10 cellular contexts compared by ENCODE assay signal in the genomic region with DNA sequence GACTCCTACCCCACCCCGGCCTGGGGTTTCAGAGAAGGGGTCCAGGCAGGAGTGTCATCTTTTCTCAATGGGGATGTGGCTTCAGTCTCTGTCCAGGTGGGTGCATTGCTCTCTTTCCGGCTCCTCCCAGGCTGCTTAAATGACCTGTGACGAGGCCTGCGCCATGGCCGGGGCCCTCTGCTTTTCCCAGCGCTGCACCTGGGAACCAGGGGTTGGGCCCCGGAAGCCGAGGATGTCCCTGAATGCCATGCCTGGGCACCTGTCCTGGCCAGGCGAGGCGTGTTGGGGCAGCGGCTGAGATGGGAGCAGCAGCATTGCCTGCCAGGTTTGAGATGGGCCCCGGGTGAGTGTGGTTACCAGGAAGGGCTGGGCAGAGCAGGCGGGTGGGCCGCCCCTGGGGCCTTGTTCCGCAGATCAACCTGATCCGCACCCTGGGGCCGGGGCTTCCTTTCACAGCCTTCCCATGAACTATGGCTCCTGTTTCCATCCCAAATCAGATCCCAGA.
DNase-seq lines count a peak whose midpoint lies in the region; ATAC-seq and TF ChIP-seq lines count a peak whose summit lies in the region.
"Had no signal": no experiment of that assay in that cellular context is flagged by ENCODE, and none has a peak within 500 bp of the region (broad histone marks: within the 10 kb centered on the region; RNA-seq: fewer than 3 reads in every experiment).

No MANE protein-coding gene starts in this region.

- DNase-seq in LNCaP clone FGC (ENCODE audit: low read depth) (no peak), mesothelial cell of epicardium (ENCODE audit: low spot score in 2 of 2, unreplicated experiment in 2 of 2) (no peak), thyroid gland (peak; percentile 27 to 47), NCI-H1694 (lab: John Stamatoyannopoulos, UW) (no peak), NCI-H774 (lab: John Stamatoyannopoulos, UW) (no peak)
- DNase-seq: NCI-H2227 treated with DMSO at 0.1 percent for 48 hours, T-helper 9 cell had no signal

- H3K27ac ChIP-seq in duodenal mucosa (ENCODE audit: low read depth, low read length): peak overlapping the region; percentile 96
- H3K27ac ChIP-seq in thyroid gland: peak overlapping the region; percentile 90 to 97 (median 95)

- H3K4me3 Mint-ChIP-seq in mesothelial cell of epicardium: no peak overlapping the region

- intact Hi-C loops in thyroid gland (cut with DNase I): no loop called here

- no peaks in the 10 kb centered on the region for H3K36me3 ChIP-seq in duodenal mucosa (ENCODE audit: control insufficient read depth in 1 of 2, insufficient read depth in 2 of 2, low read length in 2 of 2)
- H3K36me3 ChIP-seq in thyroid gland: no peaks in the 10 kb centered on the region

- peaks cover 35 to 43% of the 10 kb centered on the region in 2 donors for H3K4me1 ChIP-seq in duodenal mucosa (ENCODE audit: control insufficient read depth in 1 of 2, insufficient read depth in 2 of 2, low read length in 2 of 2)
- peaks cover 38 to 51% of the 10 kb centered on the region in 2 donors for H3K4me1 ChIP-seq in thyroid gland

- no peaks in the 10 kb centered on the region for H3K36me3 Mint-ChIP-seq in mesothelial cell of epicardium

- peaks cover 44% of the 10 kb centered on the region for H3K4me1 Mint-ChIP-seq in mesothelial cell of epicardium

- peak overlapping the region; percentile 79 for H3K27ac Mint-ChIP-seq in mesothelial cell of epicardium

- no peaks in the 10 kb centered on the region for H3K27me3 Mint-ChIP-seq in mesothelial cell of epicardium (ENCODE audit: low read depth)

- TF ChIP-seq POLR2A in thyroid gland (IDR thresholded peaks at IDR 0.05): no peak

- ATAC-seq in GM21723 (IDR thresholded peaks at IDR 0.05; ENCODE audit: unreplicated experiment) (no peak), HG03280 (IDR thresholded peaks at IDR 0.05; ENCODE audit: unreplicated experiment) (no peak)

- H3K4me3 ChIP-seq in LNCaP clone FGC (ENCODE audit: low read depth, low read length): peak overlapping the region; percentile 56
- peak overlapping the region; percentile 21 to 54 for H3K4me3 ChIP-seq in duodenal mucosa (ENCODE audit: low read depth in 1 of 2, low read length in 2 of 2)
- H3K4me3 ChIP-seq in thyroid gland (replicated peaks in 1 of 3): no peak overlapping the region

- TF ChIP-seq CTCF in LNCaP clone FGC (IDR thresholded peaks at IDR 0.05; ENCODE audit: control insufficient read depth, extremely low read depth, insufficient read depth): no peak
- TF ChIP-seq CTCF in mesothelial cell of epicardium (IDR thresholded peaks at IDR 0.05; ENCODE audit: unreplicated experiment): no peak
- TF ChIP-seq CTCF in thyroid gland (IDR thresholded peaks at IDR 0.05): no peak

- no peaks in the 10 kb centered on the region for H3K9me3 Mint-ChIP-seq in mesothelial cell of epicardium

- no peaks in the 10 kb centered on the region for H3K9me3 ChIP-seq in duodenal mucosa (ENCODE audit: control insufficient read depth in 1 of 2, low read length in 2 of 2)
- no peaks in the 10 kb centered on the region for H3K9me3 ChIP-seq in thyroid gland

- no peaks in the 10 kb centered on the region for H3K27me3 ChIP-seq in duodenal mucosa (ENCODE audit: control insufficient read depth in 1 of 2, insufficient read depth in 2 of 2, low read length in 2 of 2)
- H3K27me3 ChIP-seq in thyroid gland: no peaks in the 10 kb centered on the region

- H3K9ac ChIP-seq in duodenal mucosa (ENCODE audit: low read depth in 1 of 2, low read length in 2 of 2): peak overlapping the region; percentile 69 to 82

- WGBS in thyroid gland, 2 donors: 90 to 99% methylated on average over 15 to 16 of the region's 17 CpGs

Comparison
In these comparisons a context has a peak if more than half of its experiments do, and no peak if none do; other contexts are left out.
1. DNase-seq: peak in thyroid gland (2 of 2); none in LNCaP clone FGC (single experiment), mesothelial cell of epicardium (0 of 2), NCI-H1694 (single experiment) and NCI-H774 (single experiment).
2. H3K4me3 ChIP-seq: peak in LNCaP clone FGC (single experiment) and duodenal mucosa (2 of 2); none in thyroid gland (0 of 3).